ENCODE assay signal across 23 cellular contexts in the genomic region with DNA sequence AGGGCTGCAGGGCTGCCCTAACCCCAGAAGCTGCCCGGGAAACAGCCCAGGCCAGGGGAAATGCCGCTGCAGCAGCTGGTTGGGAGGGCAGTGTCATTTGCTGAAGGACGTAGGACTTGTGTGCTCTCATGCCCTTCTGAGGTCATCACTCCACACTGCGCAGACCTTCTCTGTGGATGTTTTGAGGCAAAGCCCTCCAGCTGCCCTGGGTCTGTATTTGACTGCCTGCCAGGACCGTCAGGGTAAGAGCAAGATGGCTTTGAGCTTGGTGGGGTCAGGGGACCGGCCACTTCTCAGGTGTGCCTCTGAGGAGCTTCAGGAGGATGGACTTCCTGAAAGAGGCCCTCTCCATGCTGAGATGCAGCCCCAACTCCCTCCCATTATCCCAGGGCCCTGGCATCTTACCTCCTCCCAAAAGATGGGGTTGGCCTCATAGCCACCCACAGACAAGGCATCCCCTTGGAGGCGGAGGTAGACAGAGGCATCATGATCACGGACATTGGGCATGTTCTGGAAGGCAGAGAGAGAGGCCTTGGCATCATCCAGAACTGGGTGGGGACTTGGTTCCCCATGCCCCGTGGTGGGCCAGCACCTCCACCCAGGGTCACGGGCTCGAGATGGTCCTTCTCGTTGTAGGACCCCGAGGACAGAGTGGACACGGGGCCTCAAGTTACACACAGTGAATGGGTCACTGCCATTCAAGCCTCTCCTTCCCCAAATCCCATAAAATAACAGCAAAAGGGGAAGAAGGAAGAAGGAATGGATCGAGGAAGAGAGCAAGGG.
"Had no signal": no experiment of that assay in that cellular context is flagged by ENCODE, and none has a peak within 500 bp of the region (broad histone marks: within the 10 kb centered on the region; RNA-seq: fewer than 3 reads in every experiment).

No MANE protein-coding gene starts in this region.

- H3K4me3 Mint-ChIP-seq: activated CD4-positive, alpha-beta T cell treated with anti-CD3 and anti-CD28 coated beads for 36 hours; activated CD8-positive, alpha-beta memory T cell treated with anti-CD3 and anti-CD28 coated beads, Interleukin-2, amount 10 ng/mL, durations not matched to agents 7 days and 5 days; activated CD8-positive, alpha-beta T cell treated with anti-CD3 and anti-CD28 coated beads, Interleukin-2, amount 10 ng/mL, durations not matched to agents 7 days and 5 days; activated naive CD8-positive, alpha-beta T cell; natural killer cell treated with Interleukin-12 subunit alpha and Interleukin-12 subunit beta and Interleukin-15 and Interleukin-18, amount 100 ng/mL, for 72 hours; stimulated activated effector memory CD8-positive, alpha-beta T cell treated with anti-CD3 and anti-CD28 coated beads, Interleukin-12 subunit alpha, Interleukin-12 subunit beta, amount 100 ng/mL, for 72 hours; stimulated activated naive CD8-positive, alpha-beta T cell treated with anti-CD3 and anti-CD28 coated beads, Interleukin-15, Interleukin-2, amounts not matched to agents 100 ng/mL and 50 ng/mL, for 24 hours; type B pancreatic cell had no signal

- H3K4me1 Mint-ChIP-seq: activated CD8-positive, alpha-beta memory T cell treated with anti-CD3 and anti-CD28 coated beads, Interleukin-2, amount 10 ng/mL, durations not matched to agents 7 days and 5 days had no signal

- H3K27ac Mint-ChIP-seq: activated CD4-positive, alpha-beta T cell treated with anti-CD3 and anti-CD28 coated beads for 36 hours; activated CD8-positive, alpha-beta memory T cell treated with anti-CD3 and anti-CD28 coated beads, Interleukin-2, amount 10 ng/mL, durations not matched to agents 7 days and 5 days; activated CD8-positive, alpha-beta T cell treated with anti-CD3 and anti-CD28 coated beads, Interleukin-2, amount 10 ng/mL, durations not matched to agents 7 days and 5 days; activated naive CD8-positive, alpha-beta T cell; natural killer cell treated with Interleukin-12 subunit alpha and Interleukin-12 subunit beta and Interleukin-15 and Interleukin-18, amount 100 ng/mL, for 72 hours; progenitor cell of endocrine pancreas; stimulated activated effector memory CD8-positive, alpha-beta T cell treated with anti-CD3 and anti-CD28 coated beads, Interleukin-12 subunit alpha, Interleukin-12 subunit beta, amount 100 ng/mL, for 72 hours; type B pancreatic cell had no signal

- H3K4me1 ChIP-seq: body of pancreas had no signal

- H3K27ac ChIP-seq: body of pancreas, gastroesophageal sphincter, neutrophil, right lobe of liver, skin epidermis had no signal

- FAIRE-seq: endothelial cell of umbilical vein had no signal

- H3K36me3 ChIP-seq: gastroesophageal sphincter, neutrophil had no signal

- H3K9me3 ChIP-seq: body of pancreas, gastroesophageal sphincter, mucosa of descending colon, neutrophil, right lobe of liver had no signal

- DNase-seq: activated CD4-positive, alpha-beta T cell treated with anti-CD3 and anti-CD28 coated beads for 36 hours; activated CD4-positive, CD25-positive, alpha-beta regulatory T cell; activated CD8-positive, alpha-beta memory T cell treated with anti-CD3 and anti-CD28 coated beads, Interleukin-2, amount 10 ng/mL, durations not matched to agents 7 days and 5 days; activated CD8-positive, alpha-beta T cell treated with anti-CD3 and anti-CD28 coated beads, Interleukin-2, amount 10 ng/mL, durations not matched to agents 7 days and 5 days; activated gamma-delta T cell; anterior cingulate cortex; cortex of kidney; hippocampal formation; mucosa of descending colon; stimulated activated CD4-positive, alpha-beta T cell treated with anti-CD3 and anti-CD28 coated beads, Interleukin-4, amount 100 ng/mL, for 24 hours had no signal

- H3K27me3 ChIP-seq: body of pancreas, neutrophil, right lobe of liver had no signal

- H3K36me3 Mint-ChIP-seq: activated CD8-positive, alpha-beta memory T cell treated with anti-CD3 and anti-CD28 coated beads, Interleukin-2, amount 10 ng/mL, durations not matched to agents 7 days and 5 days; activated naive CD8-positive, alpha-beta T cell; natural killer cell treated with Interleukin-12 subunit alpha and Interleukin-12 subunit beta and Interleukin-15 and Interleukin-18, amount 100 ng/mL, for 72 hours; stimulated activated effector memory CD8-positive, alpha-beta T cell treated with anti-CD3 and anti-CD28 coated beads, Interleukin-12 subunit alpha, Interleukin-12 subunit beta, amount 100 ng/mL, for 72 hours; type B pancreatic cell had no signal

- ATAC-seq: activated CD4-positive, alpha-beta T cell treated with anti-CD3 and anti-CD28 coated beads for 36 hours; activated CD8-positive, alpha-beta memory T cell treated with anti-CD3 and anti-CD28 coated beads, Interleukin-2, amount 10 ng/mL, durations not matched to agents 7 days and 5 days; activated CD8-positive, alpha-beta T cell treated with anti-CD3 and anti-CD28 coated beads, Interleukin-2, amount 10 ng/mL, durations not matched to agents 7 days and 5 days; body of pancreas; gastroesophageal sphincter; mucosa of descending colon; natural killer cell treated with Interleukin-12 subunit alpha and Interleukin-12 subunit beta and Interleukin-15 and Interleukin-18, amount 100 ng/mL, for 72 hours; right lobe of liver; stimulated activated effector memory CD8-positive, alpha-beta T cell treated with anti-CD3 and anti-CD28 coated beads, Interleukin-12 subunit alpha, Interleukin-12 subunit beta, amount 100 ng/mL, for 72 hours had no signal

- H3K27me3 Mint-ChIP-seq: activated CD4-positive, alpha-beta T cell treated with anti-CD3 and anti-CD28 coated beads for 36 hours; activated naive CD8-positive, alpha-beta T cell; progenitor cell of endocrine pancreas; type B pancreatic cell had no signal

- H3K9me3 Mint-ChIP-seq: natural killer cell treated with Interleukin-12 subunit alpha and Interleukin-12 subunit beta and Interleukin-15 and Interleukin-18, amount 100 ng/mL, for 72 hours; stimulated activated effector memory CD8-positive, alpha-beta T cell treated with anti-CD3 and anti-CD28 coated beads, Interleukin-12 subunit alpha, Interleukin-12 subunit beta, amount 100 ng/mL, for 72 hours had no signal

- H3K4me3 ChIP-seq: body of pancreas, gastroesophageal sphincter, lung, mucosa of descending colon, right lobe of liver, skin epidermis had no signal
